In the genomic region with DNA sequence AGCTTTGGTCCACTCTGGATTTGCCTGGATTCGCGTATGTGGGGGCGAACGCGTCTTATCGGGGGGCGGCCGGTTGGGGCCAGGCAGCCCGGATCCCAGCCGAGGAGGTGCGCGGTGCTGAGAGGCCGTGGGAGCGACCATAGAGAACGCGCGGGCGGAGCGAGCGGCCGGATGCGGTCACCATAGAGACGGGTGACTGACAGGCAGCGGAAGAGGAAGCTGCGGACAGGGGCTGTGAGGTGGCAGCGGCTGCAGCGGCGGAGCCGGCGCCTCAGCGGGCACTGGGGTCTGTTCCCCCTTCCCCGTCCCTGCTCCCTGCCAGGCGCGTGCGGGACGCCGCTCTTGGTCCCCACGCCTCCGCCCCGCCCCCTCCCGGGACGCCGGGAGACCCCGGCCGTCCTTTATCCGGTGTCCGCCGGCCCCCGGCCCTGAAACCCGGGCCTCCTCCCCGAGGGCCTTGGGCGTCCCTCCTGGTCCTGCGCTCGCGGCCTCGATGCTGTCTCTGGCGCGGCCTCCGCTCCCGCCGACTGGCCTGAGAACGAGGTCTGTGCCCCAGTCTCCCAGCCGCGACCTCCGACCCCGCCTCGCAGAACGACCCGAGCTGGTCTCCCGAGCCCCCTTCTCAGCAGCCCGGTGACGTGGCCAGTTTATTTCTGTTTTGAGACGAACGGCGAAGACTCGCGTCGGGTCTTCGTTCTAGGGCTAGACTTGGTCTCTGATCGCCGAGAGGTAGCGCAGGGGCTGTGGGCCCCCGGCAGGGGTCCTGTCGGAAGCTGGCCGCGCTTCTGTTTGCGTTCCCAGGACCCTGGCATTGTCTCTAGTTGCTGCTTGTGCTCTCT, we compare ENCODE assay signal across 1 cellular context.
A peak's percentile ranks its signal among the peaks of the same experiment; 100 is the strongest.
TF ChIP-seq lines count a peak whose summit lies in the region.

A gene with protein sequence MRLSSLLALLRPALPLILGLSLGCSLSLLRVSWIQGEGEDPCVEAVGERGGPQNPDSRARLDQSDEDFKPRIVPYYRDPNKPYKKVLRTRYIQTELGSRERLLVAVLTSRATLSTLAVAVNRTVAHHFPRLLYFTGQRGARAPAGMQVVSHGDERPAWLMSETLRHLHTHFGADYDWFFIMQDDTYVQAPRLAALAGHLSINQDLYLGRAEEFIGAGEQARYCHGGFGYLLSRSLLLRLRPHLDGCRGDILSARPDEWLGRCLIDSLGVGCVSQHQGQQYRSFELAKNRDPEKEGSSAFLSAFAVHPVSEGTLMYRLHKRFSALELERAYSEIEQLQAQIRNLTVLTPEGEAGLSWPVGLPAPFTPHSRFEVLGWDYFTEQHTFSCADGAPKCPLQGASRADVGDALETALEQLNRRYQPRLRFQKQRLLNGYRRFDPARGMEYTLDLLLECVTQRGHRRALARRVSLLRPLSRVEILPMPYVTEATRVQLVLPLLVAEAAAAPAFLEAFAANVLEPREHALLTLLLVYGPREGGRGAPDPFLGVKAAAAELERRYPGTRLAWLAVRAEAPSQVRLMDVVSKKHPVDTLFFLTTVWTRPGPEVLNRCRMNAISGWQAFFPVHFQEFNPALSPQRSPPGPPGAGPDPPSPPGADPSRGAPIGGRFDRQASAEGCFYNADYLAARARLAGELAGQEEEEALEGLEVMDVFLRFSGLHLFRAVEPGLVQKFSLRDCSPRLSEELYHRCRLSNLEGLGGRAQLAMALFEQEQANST (plus strand): TSS at position 212 of the 839 bp plus-strand sequence. CDS start 1,529 bp downstream, outside the sequence.

TF ChIP-seq in HepG2, 621 proteins besides CTCF, POLR2A, EP300 and RAD21 (continued from another document and continues in another):
- TF ChIP-seq, protein P1, sequence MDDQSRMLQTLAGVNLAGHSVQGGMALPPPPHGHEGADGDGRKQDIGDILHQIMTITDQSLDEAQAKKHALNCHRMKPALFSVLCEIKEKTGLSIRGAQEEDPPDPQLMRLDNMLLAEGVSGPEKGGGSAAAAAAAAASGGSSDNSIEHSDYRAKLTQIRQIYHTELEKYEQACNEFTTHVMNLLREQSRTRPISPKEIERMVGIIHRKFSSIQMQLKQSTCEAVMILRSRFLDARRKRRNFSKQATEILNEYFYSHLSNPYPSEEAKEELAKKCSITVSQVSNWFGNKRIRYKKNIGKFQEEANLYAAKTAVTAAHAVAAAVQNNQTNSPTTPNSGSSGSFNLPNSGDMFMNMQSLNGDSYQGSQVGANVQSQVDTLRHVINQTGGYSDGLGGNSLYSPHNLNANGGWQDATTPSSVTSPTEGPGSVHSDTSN (CRISPR knock-in tag; IDR thresholded peaks at IDR 0.05; ENCODE audit: borderline replicate concordance), result 0 out of 2 replicates have a peak, but pooled peaks have one; percentile 65
- TF ChIP-seq PHF8 (CRISPR knock-in tag; IDR thresholded peaks at IDR 0.05) (peak; percentile 79; the same call in 1 of the 2 replicates), ZSCAN21 (CRISPR knock-in tag; IDR thresholded peaks at IDR 0.05; ENCODE audit: borderline replicate concordance) (peak; percentile 49; the same call in 1 of the 2 replicates), TOPORS (CRISPR knock-in tag; IDR thresholded peaks at IDR 0.05) (peak; percentile 29; the same call in 1 of the 2 replicates), GABPA (IDR thresholded peaks at IDR 0.05; ENCODE audit: low read depth, low read length) (peak; percentile 95), GABPA (CRISPR knock-in tag; IDR thresholded peaks at IDR 0.05; ENCODE audit: low read depth) (peak; percentile 92), ZNF788 (CRISPR knock-in tag; IDR thresholded peaks at IDR 0.05; ENCODE audit: borderline replicate concordance) (peak; percentile 64; the same call in 1 of the 2 replicates), SP4 (CRISPR knock-in tag; IDR thresholded peaks at IDR 0.05) (peak; percentile 63; the same call in 1 of the 2 replicates), ZNF264 (CRISPR knock-in tag; IDR thresholded peaks at IDR 0.05) (0 out of 2 replicates have a peak, but pooled peaks have one; percentile 16), ZNF567 (CRISPR knock-in tag; IDR thresholded peaks at IDR 0.05; ENCODE audit: borderline replicate concordance) (0 out of 2 replicates have a peak, but pooled peaks have one; percentile 65), NAIF1 (CRISPR knock-in tag; IDR thresholded peaks at IDR 0.05; ENCODE audit: borderline replicate concordance) (no peak), XBP1 (CRISPR knock-in tag; IDR thresholded peaks at IDR 0.05) (no peak), YEATS4 (CRISPR knock-in tag; IDR thresholded peaks at IDR 0.05; ENCODE audit: borderline replicate concordance) (peak; percentile 66; the same call in 1 of the 2 replicates), MAZ (IDR thresholded peaks at IDR 0.05; ENCODE audit: borderline replicate concordance, low read depth, low read length) (no peak), MAZ (CRISPR knock-in tag; IDR thresholded peaks at IDR 0.05; ENCODE audit: low read depth) (peak; percentile 77; the same call in 1 of the 2 replicates), HOXA9 (CRISPR knock-in tag; IDR thresholded peaks at IDR 0.05; ENCODE audit: borderline replicate concordance) (0 out of 2 replicates have a peak, but pooled peaks have one; percentile 38), ARID2 (CRISPR knock-in tag; IDR thresholded peaks at IDR 0.05; ENCODE audit: borderline replicate concordance) (0 out of 2 replicates have a peak, but pooled peaks have one; percentile 7), JARID2 (CRISPR knock-in tag; IDR thresholded peaks at IDR 0.05; ENCODE audit: insufficient replicate concordance) (no peak), ZFX (CRISPR knock-in tag; IDR thresholded peaks at IDR 0.05; ENCODE audit: low read depth) (peak; percentile 66; the same call in 1 of the 2 replicates), MED1 (CRISPR knock-in tag; IDR thresholded peaks at IDR 0.05) (peak; percentile 38; the same call in 1 of the 2 replicates), ELF1 (CRISPR knock-in tag; IDR thresholded peaks at IDR 0.05) (peak; percentile 84), PCBP1 (IDR thresholded peaks at IDR 0.05; ENCODE audit: borderline replicate concordance, low read depth, low read length) (no peak)
- TF ChIP-seq, protein P2, sequence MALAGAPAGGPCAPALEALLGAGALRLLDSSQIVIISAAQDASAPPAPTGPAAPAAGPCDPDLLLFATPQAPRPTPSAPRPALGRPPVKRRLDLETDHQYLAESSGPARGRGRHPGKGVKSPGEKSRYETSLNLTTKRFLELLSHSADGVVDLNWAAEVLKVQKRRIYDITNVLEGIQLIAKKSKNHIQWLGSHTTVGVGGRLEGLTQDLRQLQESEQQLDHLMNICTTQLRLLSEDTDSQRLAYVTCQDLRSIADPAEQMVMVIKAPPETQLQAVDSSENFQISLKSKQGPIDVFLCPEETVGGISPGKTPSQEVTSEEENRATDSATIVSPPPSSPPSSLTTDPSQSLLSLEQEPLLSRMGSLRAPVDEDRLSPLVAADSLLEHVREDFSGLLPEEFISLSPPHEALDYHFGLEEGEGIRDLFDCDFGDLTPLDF (CRISPR knock-in tag; IDR thresholded peaks at IDR 0.05), result 0 out of 2 replicates have a peak, but pooled peaks have one; percentile 18
- TF ChIP-seq, protein P3, sequence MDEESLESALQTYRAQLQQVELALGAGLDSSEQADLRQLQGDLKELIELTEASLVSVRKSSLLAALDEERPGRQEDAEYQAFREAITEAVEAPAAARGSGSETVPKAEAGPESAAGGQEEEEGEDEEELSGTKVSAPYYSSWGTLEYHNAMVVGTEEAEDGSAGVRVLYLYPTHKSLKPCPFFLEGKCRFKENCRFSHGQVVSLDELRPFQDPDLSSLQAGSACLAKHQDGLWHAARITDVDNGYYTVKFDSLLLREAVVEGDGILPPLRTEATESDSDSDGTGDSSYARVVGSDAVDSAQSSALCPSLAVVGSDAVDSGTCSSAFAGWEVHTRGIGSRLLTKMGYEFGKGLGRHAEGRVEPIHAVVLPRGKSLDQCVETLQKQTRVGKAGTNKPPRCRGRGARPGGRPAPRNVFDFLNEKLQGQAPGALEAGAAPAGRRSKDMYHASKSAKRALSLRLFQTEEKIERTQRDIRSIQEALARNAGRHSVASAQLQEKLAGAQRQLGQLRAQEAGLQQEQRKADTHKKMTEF (CRISPR knock-in tag; IDR thresholded peaks at IDR 0.05), result peak; percentile 64; the same call in 1 of the 2 replicates
- TF ChIP-seq, protein P4, sequence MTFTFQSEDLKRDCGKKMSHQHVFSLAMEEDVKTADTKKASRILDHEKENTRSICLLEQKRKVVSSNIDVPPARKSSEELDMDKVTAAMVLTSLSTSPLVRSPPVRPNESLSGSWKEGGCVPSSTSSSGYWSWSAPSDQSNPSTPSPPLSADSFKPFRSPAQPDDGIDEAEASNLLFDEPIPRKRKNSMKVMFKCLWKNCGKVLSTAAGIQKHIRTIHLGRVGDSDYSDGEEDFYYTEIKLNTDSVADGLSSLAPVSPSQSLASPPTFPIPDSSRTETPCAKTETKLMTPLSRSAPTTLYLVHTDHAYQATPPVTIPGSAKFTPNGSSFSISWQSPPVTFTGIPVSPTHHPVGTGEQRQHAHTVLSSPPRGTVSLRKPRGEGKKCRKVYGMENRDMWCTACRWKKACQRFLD (CRISPR knock-in tag; IDR thresholded peaks at IDR 0.05; ENCODE audit: borderline replicate concordance), result no peak
- TF ChIP-seq, protein P5, sequence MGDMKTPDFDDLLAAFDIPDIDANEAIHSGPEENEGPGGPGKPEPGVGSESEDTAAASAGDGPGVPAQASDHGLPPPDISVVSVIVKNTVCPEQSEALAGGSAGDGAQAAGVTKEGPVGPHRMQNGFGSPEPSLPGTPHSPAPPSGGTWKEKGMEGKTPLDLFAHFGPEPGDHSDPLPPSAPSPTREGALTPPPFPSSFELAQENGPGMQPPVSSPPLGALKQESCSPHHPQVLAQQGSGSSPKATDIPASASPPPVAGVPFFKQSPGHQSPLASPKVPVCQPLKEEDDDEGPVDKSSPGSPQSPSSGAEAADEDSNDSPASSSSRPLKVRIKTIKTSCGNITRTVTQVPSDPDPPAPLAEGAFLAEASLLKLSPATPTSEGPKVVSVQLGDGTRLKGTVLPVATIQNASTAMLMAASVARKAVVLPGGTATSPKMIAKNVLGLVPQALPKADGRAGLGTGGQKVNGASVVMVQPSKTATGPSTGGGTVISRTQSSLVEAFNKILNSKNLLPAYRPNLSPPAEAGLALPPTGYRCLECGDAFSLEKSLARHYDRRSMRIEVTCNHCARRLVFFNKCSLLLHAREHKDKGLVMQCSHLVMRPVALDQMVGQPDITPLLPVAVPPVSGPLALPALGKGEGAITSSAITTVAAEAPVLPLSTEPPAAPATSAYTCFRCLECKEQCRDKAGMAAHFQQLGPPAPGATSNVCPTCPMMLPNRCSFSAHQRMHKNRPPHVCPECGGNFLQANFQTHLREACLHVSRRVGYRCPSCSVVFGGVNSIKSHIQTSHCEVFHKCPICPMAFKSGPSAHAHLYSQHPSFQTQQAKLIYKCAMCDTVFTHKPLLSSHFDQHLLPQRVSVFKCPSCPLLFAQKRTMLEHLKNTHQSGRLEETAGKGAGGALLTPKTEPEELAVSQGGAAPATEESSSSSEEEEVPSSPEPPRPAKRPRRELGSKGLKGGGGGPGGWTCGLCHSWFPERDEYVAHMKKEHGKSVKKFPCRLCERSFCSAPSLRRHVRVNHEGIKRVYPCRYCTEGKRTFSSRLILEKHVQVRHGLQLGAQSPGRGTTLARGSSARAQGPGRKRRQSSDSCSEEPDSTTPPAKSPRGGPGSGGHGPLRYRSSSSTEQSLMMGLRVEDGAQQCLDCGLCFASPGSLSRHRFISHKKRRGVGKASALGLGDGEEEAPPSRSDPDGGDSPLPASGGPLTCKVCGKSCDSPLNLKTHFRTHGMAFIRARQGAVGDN (CRISPR knock-in tag; IDR thresholded peaks at IDR 0.05), result peak; percentile 70
- TF ChIP-seq, protein P6, sequence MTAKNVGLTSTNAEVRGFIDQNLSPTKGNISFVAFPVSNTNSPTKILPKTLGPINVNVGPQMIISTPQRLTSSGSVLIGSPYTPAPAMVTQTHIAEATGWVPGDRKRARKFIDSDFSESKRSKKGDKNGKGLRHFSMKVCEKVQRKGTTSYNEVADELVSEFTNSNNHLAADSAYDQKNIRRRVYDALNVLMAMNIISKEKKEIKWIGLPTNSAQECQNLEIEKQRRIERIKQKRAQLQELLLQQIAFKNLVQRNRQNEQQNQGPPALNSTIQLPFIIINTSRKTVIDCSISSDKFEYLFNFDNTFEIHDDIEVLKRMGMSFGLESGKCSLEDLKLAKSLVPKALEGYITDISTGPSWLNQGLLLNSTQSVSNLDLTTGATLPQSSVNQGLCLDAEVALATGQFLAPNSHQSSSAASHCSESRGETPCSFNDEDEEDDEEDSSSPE (CRISPR knock-in tag; IDR thresholded peaks at IDR 0.05), result peak; percentile 41; the same call in 1 of the 2 replicates
- TF ChIP-seq, protein P7, sequence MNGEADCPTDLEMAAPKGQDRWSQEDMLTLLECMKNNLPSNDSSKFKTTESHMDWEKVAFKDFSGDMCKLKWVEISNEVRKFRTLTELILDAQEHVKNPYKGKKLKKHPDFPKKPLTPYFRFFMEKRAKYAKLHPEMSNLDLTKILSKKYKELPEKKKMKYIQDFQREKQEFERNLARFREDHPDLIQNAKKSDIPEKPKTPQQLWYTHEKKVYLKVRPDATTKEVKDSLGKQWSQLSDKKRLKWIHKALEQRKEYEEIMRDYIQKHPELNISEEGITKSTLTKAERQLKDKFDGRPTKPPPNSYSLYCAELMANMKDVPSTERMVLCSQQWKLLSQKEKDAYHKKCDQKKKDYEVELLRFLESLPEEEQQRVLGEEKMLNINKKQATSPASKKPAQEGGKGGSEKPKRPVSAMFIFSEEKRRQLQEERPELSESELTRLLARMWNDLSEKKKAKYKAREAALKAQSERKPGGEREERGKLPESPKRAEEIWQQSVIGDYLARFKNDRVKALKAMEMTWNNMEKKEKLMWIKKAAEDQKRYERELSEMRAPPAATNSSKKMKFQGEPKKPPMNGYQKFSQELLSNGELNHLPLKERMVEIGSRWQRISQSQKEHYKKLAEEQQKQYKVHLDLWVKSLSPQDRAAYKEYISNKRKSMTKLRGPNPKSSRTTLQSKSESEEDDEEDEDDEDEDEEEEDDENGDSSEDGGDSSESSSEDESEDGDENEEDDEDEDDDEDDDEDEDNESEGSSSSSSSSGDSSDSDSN (CRISPR knock-in tag; IDR thresholded peaks at IDR 0.05), result peak; percentile 54
- TF ChIP-seq, protein P8, sequence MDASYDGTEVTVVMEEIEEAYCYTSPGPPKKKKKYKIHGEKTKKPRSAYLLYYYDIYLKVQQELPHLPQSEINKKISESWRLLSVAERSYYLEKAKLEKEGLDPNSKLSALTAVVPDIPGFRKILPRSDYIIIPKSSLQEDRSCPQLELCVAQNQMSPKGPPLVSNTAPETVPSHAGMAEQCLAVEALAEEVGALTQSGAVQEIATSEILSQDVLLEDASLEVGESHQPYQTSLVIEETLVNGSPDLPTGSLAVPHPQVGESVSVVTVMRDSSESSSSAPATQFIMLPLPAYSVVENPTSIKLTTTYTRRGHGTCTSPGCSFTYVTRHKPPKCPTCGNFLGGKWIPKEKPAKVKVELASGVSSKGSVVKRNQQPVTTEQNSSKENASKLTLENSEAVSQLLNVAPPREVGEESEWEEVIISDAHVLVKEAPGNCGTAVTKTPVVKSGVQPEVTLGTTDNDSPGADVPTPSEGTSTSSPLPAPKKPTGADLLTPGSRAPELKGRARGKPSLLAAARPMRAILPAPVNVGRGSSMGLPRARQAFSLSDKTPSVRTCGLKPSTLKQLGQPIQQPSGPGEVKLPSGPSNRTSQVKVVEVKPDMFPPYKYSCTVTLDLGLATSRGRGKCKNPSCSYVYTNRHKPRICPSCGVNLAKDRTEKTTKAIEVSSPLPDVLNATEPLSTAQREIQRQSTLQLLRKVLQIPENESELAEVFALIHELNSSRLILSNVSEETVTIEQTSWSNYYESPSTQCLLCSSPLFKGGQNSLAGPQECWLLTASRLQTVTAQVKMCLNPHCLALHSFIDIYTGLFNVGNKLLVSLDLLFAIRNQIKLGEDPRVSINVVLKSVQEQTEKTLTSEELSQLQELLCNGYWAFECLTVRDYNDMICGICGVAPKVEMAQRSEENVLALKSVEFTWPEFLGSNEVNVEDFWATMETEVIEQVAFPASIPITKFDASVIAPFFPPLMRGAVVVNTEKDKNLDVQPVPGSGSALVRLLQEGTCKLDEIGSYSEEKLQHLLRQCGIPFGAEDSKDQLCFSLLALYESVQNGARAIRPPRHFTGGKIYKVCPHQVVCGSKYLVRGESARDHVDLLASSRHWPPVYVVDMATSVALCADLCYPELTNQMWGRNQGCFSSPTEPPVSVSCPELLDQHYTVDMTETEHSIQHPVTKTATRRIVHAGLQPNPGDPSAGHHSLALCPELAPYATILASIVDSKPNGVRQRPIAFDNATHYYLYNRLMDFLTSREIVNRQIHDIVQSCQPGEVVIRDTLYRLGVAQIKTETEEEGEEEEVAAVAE (CRISPR knock-in tag; IDR thresholded peaks at IDR 0.05; ENCODE audit: borderline replicate concordance), result peak; percentile 23; the same call in 1 of the 2 replicates
